In the genomic region with DNA sequence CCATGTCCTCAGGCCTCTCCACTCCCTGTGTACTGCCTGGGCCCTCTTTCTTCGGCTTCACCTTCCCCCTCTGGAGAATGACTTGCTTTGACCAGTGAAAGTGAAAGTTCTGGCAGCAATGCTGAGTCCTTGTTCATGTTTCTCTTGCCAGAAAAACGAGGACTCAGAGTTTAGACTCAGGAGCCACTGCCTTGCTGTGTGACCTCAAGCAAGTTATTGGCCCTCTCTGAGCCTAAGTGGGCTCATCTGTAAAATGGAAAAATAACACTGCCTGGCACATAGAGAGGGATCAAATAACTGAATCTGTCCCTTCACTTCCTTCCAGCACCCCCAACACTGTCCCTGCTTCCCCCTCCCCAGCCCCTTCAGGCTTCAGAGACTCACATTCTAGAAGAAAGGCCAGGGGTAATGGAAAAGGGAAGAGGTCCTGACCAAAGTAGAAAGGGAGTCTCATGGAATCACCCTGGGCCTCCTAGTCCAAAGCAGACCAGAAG, we compare ENCODE assay signal across 24 cellular contexts. TPM values are rescaled to one million over a fixed set of nuclear protein-coding genes. Genes with fewer than 3 reads are reported as not detected.
DNase-seq lines count a peak whose midpoint lies in the region; ATAC-seq and TF ChIP-seq lines count a peak whose summit lies in the region.
"Had no signal": no experiment of that assay in that cellular context is flagged by ENCODE, and none has a peak within 500 bp of the region (broad histone marks: within the 10 kb centered on the region; RNA-seq: fewer than 3 reads in every experiment).

No MANE protein-coding gene starts in this region.

- CTCF ChIA-PET in mammary epithelial cell (lab: Charles Lee; ENCODE audit: low non-redundant PET) = no interaction called here

- WGBS in mammary epithelial cell (ENCODE audit: low coverage, missing lambda C conversion rate) = 45% methylated on average over 2 of the region's 2 CpGs

- H3K4me3 ChIP-seq in breast epithelium = peak overlapping the region in 2 of 3 donors; percentile 23 to 47
- no peak overlapping the region for H3K4me3 ChIP-seq in mammary epithelial cell (replicated peaks in 1 of 3; ENCODE audit: insufficient read depth in 1 of 3, low read depth in 2 of 3, low read length in 3 of 3)
- peak overlapping the region; percentile 60 for H3K4me3 ChIP-seq in coronary artery
- H3K4me3 ChIP-seq in mucosa of rectum (ENCODE audit: low read length in 2 of 2) = peak overlapping the region in 1 of 2 donors; percentile 14
- no peak overlapping the region for H3K4me3 ChIP-seq in mucosa of descending colon
- H3K4me3 ChIP-seq: GM23248 had no signal

- intact Hi-C loops in breast epithelium (cut with DNase I; ENCODE audit: low total_unique reads) (no loop called here), mammary epithelial cell (cut with micrococcal nuclease) (no loop called here), mucosa of descending colon (cut with DNase I, micrococcal nuclease) (no loop called here)

- H3K4me1 ChIP-seq in breast epithelium = no peaks in the 10 kb centered on the region
- no peaks in the 10 kb centered on the region for H3K4me1 ChIP-seq in mammary epithelial cell (ENCODE audit: insufficient read depth, low read length)
- no peaks in the 10 kb centered on the region for H3K4me1 ChIP-seq in mucosa of rectum (ENCODE audit: control insufficient read depth in 2 of 2, insufficient read depth in 2 of 2, low read length in 2 of 2)
- no peaks in the 10 kb centered on the region for H3K4me1 ChIP-seq in mucosa of descending colon (ENCODE audit: low read depth)

- no peak for TF ChIP-seq POLR2A in breast epithelium (IDR thresholded peaks at IDR 0.05)

- H3K79me2 ChIP-seq in mammary epithelial cell (ENCODE audit: insufficient read depth, low read length) = no peaks in the 10 kb centered on the region

- H3K4me2 ChIP-seq in mammary epithelial cell (ENCODE audit: insufficient read depth, low read depth, low read length) = no peak overlapping the region
- H3K4me2 ChIP-seq: KMS-11 had no signal

- H4K20me1 ChIP-seq in mammary epithelial cell (ENCODE audit: insufficient read depth, low read length) = no peaks in the 10 kb centered on the region

- H3K9me3 ChIP-seq in breast epithelium = no peaks in the 10 kb centered on the region
- no peaks in the 10 kb centered on the region for H3K9me3 ChIP-seq in mammary epithelial cell (replicated peaks; ENCODE audit: insufficient read depth, low read length)
- H3K9me3 ChIP-seq in mucosa of rectum (ENCODE audit: control insufficient read depth in 2 of 2, low read length in 2 of 2) = no peaks in the 10 kb centered on the region
- H3K9me3 ChIP-seq in mucosa of descending colon = no peaks in the 10 kb centered on the region

- H3K27ac ChIP-seq in breast epithelium (no peak overlapping the region), mammary epithelial cell (ENCODE audit: insufficient read depth, low read depth, low read length) (no peak overlapping the region), coronary artery (peak overlapping the region in 1 of 2 donors; percentile 73), mucosa of rectum (ENCODE audit: low read depth in 2 of 2, low read length in 2 of 2) (peak overlapping the region; percentile 20 to 32), temporal lobe (ENCODE audit: low read depth, low read length) (peak overlapping the region; percentile 36)
- H3K27ac ChIP-seq: 22Rv1, GM23248, KMS-11 had no signal

- H3K36me3 ChIP-seq in breast epithelium (no peaks in the 10 kb centered on the region), mammary epithelial cell (ENCODE audit: insufficient read depth, low read length) (no peaks in the 10 kb centered on the region), mucosa of rectum (ENCODE audit: control insufficient read depth in 2 of 2, insufficient read depth in 2 of 2, low read length in 2 of 2) (no peaks in the 10 kb centered on the region), mucosa of descending colon (ENCODE audit: low read depth) (no peaks in the 10 kb centered on the region)

- ATAC-seq in GM18870 (IDR thresholded peaks at IDR 0.05; ENCODE audit: unreplicated experiment) (no peak), mucosa of descending colon (no peak)
- ATAC-seq: Right ventricle myocardium inferior had no signal

- H3K9ac ChIP-seq in mammary epithelial cell (ENCODE audit: insufficient read depth, low read length) = no peak overlapping the region
- no peak overlapping the region for H3K9ac ChIP-seq in mucosa of rectum (ENCODE audit: low read depth in 1 of 2, low read length in 2 of 2)
- H3K9ac ChIP-seq: GM23248, KMS-11 had no signal

- TF ChIP-seq CTCF in breast epithelium (IDR thresholded peaks at IDR 0.05) = no peak
- no peak for TF ChIP-seq CTCF in mammary epithelial cell (conservative IDR thresholded peaks at IDR 0.05 in 1 of 2, IDR thresholded peaks at IDR 0.05 in 1 of 2; ENCODE audit: extremely low read depth in 1 of 2, insufficient read depth in 1 of 2, low read depth in 1 of 2, low read length in 2 of 2)
- no peak for TF ChIP-seq CTCF in coronary artery (IDR thresholded peaks at IDR 0.05)
- no peak for TF ChIP-seq CTCF in mucosa of descending colon (IDR thresholded peaks at IDR 0.05)

- dilution Hi-C loops in mammary epithelial cell (cut with HindIII; ENCODE audit: low sequenced_read_pairs) = no loop called here

- H2AFZ ChIP-seq in mammary epithelial cell (ENCODE audit: low read depth, low read length) = no peak overlapping the region
- H2AFZ ChIP-seq: GM23248 had no signal

- in situ Hi-C loops in mammary epithelial cell (cut with MboI; ENCODE audit: low sequenced_read_pairs in 2 of 2) = no loop called here

- no TSS peak for BruUV-seq in mammary epithelial cell (replicated peaks; lab: Mats Ljungman, UMichigan)

- DNase-seq in breast epithelium (ENCODE audit: low spot score in 2 of 2) = no peak
- no peak for DNase-seq in mammary epithelial cell
- DNase-seq in coronary artery (ENCODE audit: low spot score) = no peak
- no peak for DNase-seq in T-helper 9 cell
- no peak for DNase-seq in mucosa of descending colon
- DNase-seq: CD4-positive, CD25-positive, alpha-beta regulatory T cell; COR-L47; DMS 273 treated with DMSO at 0.1 percent for 48 hours; DND-41; GM23248; HCEC 1CT; MV-4-11; NCI-H1694 treated with DMSO at 0.1 percent for 48 hours; NCI-H748 treated with DMSO at 0.1 percent for 48 hours had no signal

- H3K27me3 ChIP-seq in breast epithelium (no peaks in the 10 kb centered on the region), mammary epithelial cell (ENCODE audit: insufficient read depth, low read length) (no peaks in the 10 kb centered on the region), mucosa of rectum (ENCODE audit: control insufficient read depth in 2 of 2, insufficient read depth in 2 of 2, low read length in 2 of 2) (peaks cover 2 to 4% of the 10 kb centered on the region in 2 donors)

RNA-seq across cellular contexts. Expression of gene C1QA, which starts 1.6 kb away (rescaled TPM):
- total RNA-seq in breast epithelium = 100 to 1,000 TPM in 2 of 3 donors, 10 to 100 TPM in 1; 55.7 to 355 (median 104) TPM
- total RNA-seq in mammary epithelial cell = not detected
- not detected for polyA plus RNA-seq in mammary epithelial cell
- not detected for polyA minus RNA-seq in mammary epithelial cell
- total RNA-seq in temporal lobe = 3.2 TPM
- 100 to 1,000 TPM in 2 of 3 donors, 10 to 100 TPM in 1; 30.1 to 167 (median 134) TPM for total RNA-seq in mucosa of descending colon
- total RNA-seq: CD4-positive, CD25-positive, alpha-beta regulatory T cell; G401; GM23248; NCI-H460; OCI-LY7 had no signal
- polyA plus RNA-seq: AG04450; CD4-positive, CD25-positive, alpha-beta regulatory T cell; GM23248 had no signal

RNA-seq across cellular contexts. Expression of gene C1QC, which starts 5.4 kb away (rescaled TPM):
- total RNA-seq in breast epithelium (100 to 1,000 TPM in 2 of 3 donors, 10 to 100 TPM in 1; 76.4 to 385 (median 113) TPM), mammary epithelial cell (not detected), temporal lobe (5.2 TPM), mucosa of descending colon (100 to 1,000 TPM in 2 of 3 donors, 10 to 100 TPM in 1; 44.3 to 200 (median 189) TPM)
- not detected for polyA plus RNA-seq in mammary epithelial cell
- polyA minus RNA-seq in mammary epithelial cell = not detected
- total RNA-seq: CD4-positive, CD25-positive, alpha-beta regulatory T cell; G401; GM23248; NCI-H460; OCI-LY7 had no signal
- polyA plus RNA-seq: AG04450; CD4-positive, CD25-positive, alpha-beta regulatory T cell; GM23248 had no signal

RNA-seq across cellular contexts. Expression of gene C1QB, which starts 15.0 kb away (rescaled TPM):
- total RNA-seq in breast epithelium = 100 to 1,000 TPM; 172 to 706 (median 330) TPM
- total RNA-seq in mammary epithelial cell = not detected
- not detected for polyA plus RNA-seq in mammary epithelial cell
- polyA minus RNA-seq in mammary epithelial cell = not detected
- total RNA-seq in temporal lobe = 5.9 TPM
- total RNA-seq in mucosa of descending colon = 100 to 1,000 TPM in 2 of 3 donors, 10 to 100 TPM in 1; 36.9 to 217 (median 215) TPM
- total RNA-seq: CD4-positive, CD25-positive, alpha-beta regulatory T cell; G401; GM23248; NCI-H460; OCI-LY7 had no signal
- polyA plus RNA-seq: AG04450; CD4-positive, CD25-positive, alpha-beta regulatory T cell; GM23248 had no signal

Comparison
In these comparisons a context has a peak if more than half of its experiments do, and no peak if none do; other contexts are left out.
1. H3K4me3 ChIP-seq: peak in breast epithelium (2 of 3) and coronary artery (single experiment); none in mammary epithelial cell (0 of 3) and mucosa of descending colon (single experiment).
2. H3K27ac ChIP-seq: peak in mucosa of rectum (2 of 2) and temporal lobe (single experiment); none in breast epithelium (0 of 2) and mammary epithelial cell (single experiment).